In the genomic region with DNA sequence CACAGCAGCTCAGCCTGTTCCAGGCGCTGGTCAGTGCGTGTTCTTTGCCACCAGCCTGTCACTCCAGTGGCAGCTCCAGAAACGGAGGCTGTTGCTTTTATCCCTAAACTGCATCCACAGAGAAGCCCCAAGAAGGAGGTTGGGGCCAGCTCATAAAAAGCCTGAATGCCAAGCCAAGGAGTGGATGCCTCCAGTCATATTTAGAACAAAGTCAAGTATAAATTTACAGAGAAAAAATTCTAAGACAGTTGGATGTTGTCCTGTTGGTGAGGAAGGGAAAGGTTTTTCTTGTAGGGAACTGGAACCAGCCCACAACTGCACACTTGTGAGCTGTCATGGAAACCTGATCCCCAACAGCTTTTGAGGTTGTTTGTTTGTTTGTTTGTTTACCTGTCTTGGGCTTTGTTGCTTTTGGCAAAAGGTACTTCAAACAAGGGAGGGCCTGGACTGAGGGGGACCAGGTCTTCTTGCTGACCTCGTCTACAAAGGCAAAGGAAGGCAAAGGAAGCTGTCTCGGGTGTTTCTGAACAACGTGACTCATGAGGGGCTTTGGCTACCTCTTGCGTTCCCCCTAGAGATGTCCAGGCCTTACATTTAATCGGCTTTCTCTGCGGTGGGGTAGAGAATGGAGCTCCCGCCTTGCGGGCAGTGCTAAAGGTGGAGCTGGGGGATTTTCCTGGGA, we compare ENCODE assay signal across 21 cellular contexts. TPM values are rescaled to one million over a fixed set of nuclear protein-coding genes. Genes with fewer than 3 reads are reported as not detected.
DNase-seq lines count a peak whose midpoint lies in the region; ATAC-seq, FAIRE-seq and TF ChIP-seq lines count a peak whose summit lies in the region.
"Had no signal": no experiment of that assay in that cellular context is flagged by ENCODE, and none has a peak within 500 bp of the region (broad histone marks: within the 10 kb centered on the region; RNA-seq: fewer than 3 reads in every experiment).

No MANE protein-coding gene starts in this region.

- H3K4me1 ChIP-seq in PC-9 (replicated peaks; ENCODE audit: insufficient read depth) (peaks cover 54% of the 10 kb centered on the region), H1 (replicated peaks in 1 of 4; ENCODE audit: control insufficient read depth in 3 of 4, insufficient read depth in 4 of 4, low read length in 3 of 4) (peaks cover 10 to 21% (median 16%) of the 10 kb centered on the region in 4 experiments)
- H3K4me1 ChIP-seq in effector memory CD4-positive, alpha-beta T cell (ENCODE audit: control insufficient read depth, insufficient read depth, low read length, poor library complexity, severe bottlenecking) = no peaks in the 10 kb centered on the region
- H3K4me1 ChIP-seq: gastrocnemius medialis, testis had no signal

- peak overlapping the region; percentile 54; the same call in 1 of the 2 replicates for H2BK5ac ChIP-seq in H1 (ENCODE audit: low read depth, low read length)

- H3K27ac Mint-ChIP-seq in osteocyte (ENCODE audit: unreplicated experiment) = peak overlapping the region; percentile 92
- H3K27ac Mint-ChIP-seq: activated naive CD8-positive, alpha-beta T cell treated with anti-CD3 and anti-CD28 coated beads, Interleukin-2, amount 10 ng/mL, durations not matched to agents 7 days and 5 days; immature natural killer cell had no signal

- H2BK20ac ChIP-seq in H1 (ENCODE audit: low read length) = peak overlapping the region; percentile 2; the same call in 1 of the 2 replicates

- no peak overlapping the region for H2BK120ac ChIP-seq in H1 (replicated peaks; ENCODE audit: low read depth, low read length)

- no peak for TF ChIP-seq EP300 in H1 (IDR thresholded peaks at IDR 0.05; ENCODE audit: borderline replicate concordance in 1 of 2, low read depth in 2 of 2, low read length in 2 of 2)

- H3K4me3 ChIP-seq in PC-9 (no peak overlapping the region), H1 (ENCODE audit: extremely low read depth in 1 of 4, insufficient read depth in 2 of 4, low read depth in 3 of 4, low read length in 4 of 4) (no peak overlapping the region)
- H3K4me3 ChIP-seq in effector memory CD4-positive, alpha-beta T cell (ENCODE audit: insufficient read depth, low read depth, low read length, poor library complexity, severe bottlenecking) = no peak overlapping the region
- H3K4me3 ChIP-seq: gastrocnemius medialis, pancreas, testis had no signal

- no peak overlapping the region; a peak in 1 of 7 replicates for H3K9ac ChIP-seq in H1 (replicated peaks in 1 of 4; ENCODE audit: extremely low read depth in 1 of 4, low read depth in 3 of 4, low read length in 3 of 4)

- H3K27ac ChIP-seq in PC-9 (peak overlapping the region; percentile 94), H1 (ENCODE audit: low read depth, low read length) (no peak overlapping the region)
- H3K27ac ChIP-seq in effector memory CD4-positive, alpha-beta T cell (ENCODE audit: insufficient read depth, low read length, poor library complexity, severe bottlenecking) = no peak overlapping the region
- H3K27ac ChIP-seq: gastrocnemius medialis, pancreas, testis had no signal

- no peak overlapping the region for H3K4me3 Mint-ChIP-seq in osteocyte (ENCODE audit: unreplicated experiment)
- H3K4me3 Mint-ChIP-seq: activated naive CD8-positive, alpha-beta T cell treated with anti-CD3 and anti-CD28 coated beads, Interleukin-2, amount 10 ng/mL, durations not matched to agents 7 days and 5 days; central memory CD8-positive, alpha-beta T cell; immature natural killer cell had no signal

- no peaks in the 10 kb centered on the region for H3K9me2 ChIP-seq in PC-9 (ENCODE audit: insufficient read depth)

- BruUV-seq in PC-9 (replicated peaks; lab: Mats Ljungman, UMichigan) = no TSS peak

- H3K9me3 ChIP-seq in PC-9 (ENCODE audit: insufficient read depth, low read depth) (no peaks in the 10 kb centered on the region), H1 (ENCODE audit: insufficient read depth in 2 of 2, low read depth in 1 of 2, low read length in 1 of 2) (no peaks in the 10 kb centered on the region)
- H3K9me3 ChIP-seq in effector memory CD4-positive, alpha-beta T cell (ENCODE audit: control insufficient read depth, low read length) = no peaks in the 10 kb centered on the region
- H3K9me3 ChIP-seq: gastrocnemius medialis, pancreas, testis had no signal

- TF ChIP-seq POLR2A in H1 (IDR thresholded peaks at IDR 0.05; ENCODE audit: control extremely low read depth in 1 of 2, low read depth in 2 of 2, low read length in 2 of 2) (no peak), GM18505 (IDR thresholded peaks at IDR 0.05; ENCODE audit: borderline replicate concordance, extremely low read depth, insufficient read depth, insufficient read length) (no peak)

- no peak overlapping the region for H4K8ac ChIP-seq in H1 (ENCODE audit: extremely low read depth, insufficient read depth, low read length)

- no peaks in the 10 kb centered on the region for H3K27me3 Mint-ChIP-seq in osteocyte (ENCODE audit: unreplicated experiment)

- no peak overlapping the region for H3K56ac ChIP-seq in H1 (replicated peaks; ENCODE audit: insufficient read length, low read depth, low read length)

- WGBS in H1 (ENCODE audit: extremely low coverage in 1 of 2, insufficient coverage in 1 of 2, insufficient read length in 1 of 2, insufficient replicate concordance in 2 of 2, low coverage in 1 of 2, low lambda C conversion rate in 2 of 2, missing lambda C conversion rate in 1 of 2), 2 experiments = 97% methylated on average over 11 of the region's 11 CpGs; no CpG with 5 or more reads in 1 of the 2 experiments

- H3K9me3 Mint-ChIP-seq in osteocyte (ENCODE audit: unreplicated experiment) = no peaks in the 10 kb centered on the region
- H3K9me3 Mint-ChIP-seq: activated naive CD8-positive, alpha-beta T cell treated with anti-CD3 and anti-CD28 coated beads, Interleukin-2, amount 10 ng/mL, durations not matched to agents 7 days and 5 days; central memory CD8-positive, alpha-beta T cell; immature natural killer cell had no signal

- peaks cover 47% of the 10 kb centered on the region for H3K4me1 Mint-ChIP-seq in osteocyte (ENCODE audit: unreplicated experiment)
- H3K4me1 Mint-ChIP-seq: central memory CD8-positive, alpha-beta T cell; immature natural killer cell had no signal

- H3K79me2 ChIP-seq in PC-9 (ENCODE audit: low read depth) (no peaks in the 10 kb centered on the region), H1 (ENCODE audit: control insufficient read depth in 1 of 2, insufficient read depth in 2 of 2, low read length in 2 of 2) (no peaks in the 10 kb centered on the region)

- POLR2A ChIA-PET in PC-9 (lab: Charles Lee; ENCODE audit: unreplicated experiment) = interaction anchor here (0.6 to 0.7 kb wide), 2 partner anchors 21 to 154 kb away, joined by 3 to 5 read pairs; no protein-coding TSS in a partner anchor
- POLR2A ChIA-PET in H1 (lab: Charles Lee; ENCODE audit: partially characterized antibody) = interaction anchor here (0.8 to 5.9 kb wide), 6 partner anchors 24 to 48 kb away, joined by 3 to 23 read pairs (median 4); partner anchors contain the start of genes ARPC5L, NR6A1 and RPL35

- H3K18ac ChIP-seq in H1 (ENCODE audit: extremely low read depth, low read length) = 0 out of 2 replicates have a peak overlapping the region, but pooled peaks have one; percentile 3

- TF ChIP-seq CTCF in PC-9 (conservative IDR thresholded peaks at IDR 0.05) (no peak), H1 (IDR thresholded peaks at IDR 0.05; ENCODE audit: control extremely low read depth in 1 of 3, insufficient read depth in 1 of 3, low read depth in 1 of 3, low read length in 3 of 3) (no peak), osteocyte (IDR thresholded peaks at IDR 0.05) (no peak)

- DNase-seq in Daoy (ENCODE audit: low read depth) (peak; percentile 51), PC-9 (no peak), H1 (ENCODE audit: low read depth in 1 of 2, low spot score in 2 of 2) (no peak), osteocyte (ENCODE audit: extremely low spot score, unreplicated experiment) (no peak), head of caudate nucleus (no peak)
- no peak for DNase-seq in effector memory CD4-positive, alpha-beta T cell
- DNase-seq: activated CD4-positive, alpha-beta T cell treated with anti-CD3 and anti-CD28 coated beads, Interleukin-2, amount 50 U/mL, for 1 hour; activated naive CD8-positive, alpha-beta T cell treated with anti-CD3 and anti-CD28 coated beads, Interleukin-2, amount 10 ng/mL, durations not matched to agents 7 days and 5 days; activated T-cell treated with anti-CD3 and anti-CD28 coated beads, Interleukin-2, amount 50 U/mL, for 48 hours; gastrocnemius medialis; immature natural killer cell; NK-92 treated with Interleukin-12 subunit alpha and Interleukin-12 subunit beta, amount 100 ng/mL, for 24 hours; pancreas; SIG-M5; stimulated activated CD4-positive, alpha-beta T cell treated with anti-CD3 and anti-CD28 coated beads, Interleukin-15, amount 100 ng/mL, for 24 hours; T1000; testis had no signal

- H2BK12ac ChIP-seq in H1 (ENCODE audit: low read depth, low read length) = peak overlapping the region; percentile 93; the same call in 1 of the 2 replicates

- no peaks in the 10 kb centered on the region for H3K27me3 ChIP-seq in PC-9 (ENCODE audit: insufficient read depth, low read depth)
- H3K27me3 ChIP-seq in H1 (replicated peaks in 1 of 4; ENCODE audit: control insufficient read depth in 3 of 4, extremely low read depth in 1 of 4, insufficient read depth in 3 of 4, low read length in 3 of 4) = no peaks in the 10 kb centered on the region
- H3K27me3 ChIP-seq in effector memory CD4-positive, alpha-beta T cell (replicated peaks; ENCODE audit: control insufficient read depth, insufficient read depth, low read length, poor library complexity, severe bottlenecking) = no peaks in the 10 kb centered on the region
- H3K27me3 ChIP-seq: gastrocnemius medialis, pancreas, testis had no signal

- intact Hi-C loops in PC-9 (cut with micrococcal nuclease; ENCODE audit: unreplicated experiment) (no loop called here), head of caudate nucleus (cut with DNase I) (no loop called here)

- H3K36me3 Mint-ChIP-seq in osteocyte (ENCODE audit: unreplicated experiment) = peaks cover 7% of the 10 kb centered on the region
- H3K36me3 Mint-ChIP-seq: activated naive CD8-positive, alpha-beta T cell treated with anti-CD3 and anti-CD28 coated beads, Interleukin-2, amount 10 ng/mL, durations not matched to agents 7 days and 5 days; immature natural killer cell had no signal

- H3K14ac ChIP-seq in H1 (ENCODE audit: insufficient read length) = no peak overlapping the region

- no peak for ATAC-seq in HG03025 (IDR thresholded peaks at IDR 0.05; ENCODE audit: low FRiP score, unreplicated experiment)
- ATAC-seq in GM18505 (IDR thresholded peaks at IDR 0.05; ENCODE audit: unreplicated experiment) = no peak
- ATAC-seq: gastrocnemius medialis, pancreas had no signal

- CTCF ChIA-PET in PC-9 (lab: Charles Lee) (interaction anchor here (1.4 to 1.6 kb wide), 3 partner anchors 26 to 39 kb away, joined by 5 to 11 read pairs (median 5); partner anchors contain the start of gene WDR38), H1 (lab: Charles Lee; ENCODE audit: partially characterized antibody) (interaction anchor here (0.7 to 65.2 kb wide), 8 partner anchors 15 to 196 kb away, joined by 3 to 1529 read pairs (median 4); partner anchors contain the start of genes ARPC5L, NR6A1, OLFML2A and RPL35)

- H3K4ac ChIP-seq in H1 (replicated peaks; ENCODE audit: insufficient read length, low read depth, low read length) = no peak overlapping the region

- H3K4me2 ChIP-seq in PC-9 (peak overlapping the region; percentile 97; the same call in 1 of the 2 replicates), H1 (ENCODE audit: insufficient read depth in 1 of 2, low read depth in 2 of 2, low read length in 2 of 2) (no peak overlapping the region)

- H3F3A ChIP-seq in PC-9 (ENCODE audit: insufficient read depth, low read depth) = peaks cover 39% of the 10 kb centered on the region

- TF ChIP-seq RAD21 in H1 (IDR thresholded peaks at IDR 0.05 in 1 of 2, conservative IDR thresholded peaks at IDR 0.05 in 1 of 2; ENCODE audit: low read depth in 2 of 2, low read length in 2 of 2) = no peak

- H3K36me3 ChIP-seq in PC-9 (ENCODE audit: low read depth) (no peaks in the 10 kb centered on the region), H1 (ENCODE audit: control insufficient read depth in 2 of 4, insufficient read depth in 4 of 4, low read length in 3 of 4) (no peaks in the 10 kb centered on the region)
- H3K36me3 ChIP-seq in effector memory CD4-positive, alpha-beta T cell (ENCODE audit: control insufficient read depth, insufficient read depth, low read length) = no peaks in the 10 kb centered on the region
- H3K36me3 ChIP-seq: gastrocnemius medialis, pancreas had no signal

- H4K5ac ChIP-seq in H1 (ENCODE audit: insufficient read length, low read depth, low read length) = no peak overlapping the region

- no peaks in the 10 kb centered on the region for H4K20me1 ChIP-seq in PC-9 (ENCODE audit: insufficient read depth)
- no peaks in the 10 kb centered on the region for H4K20me1 ChIP-seq in H1 (replicated peaks in 1 of 2; ENCODE audit: control insufficient read depth in 1 of 2, insufficient read depth in 2 of 2, low read length in 2 of 2)

- H2AFZ ChIP-seq in PC-9 = no peak overlapping the region
- no peak overlapping the region for H2AFZ ChIP-seq in H1 (ENCODE audit: low read length)

- H2AK5ac ChIP-seq in H1 (ENCODE audit: low read depth, low read length) = 0 out of 2 replicates have a peak overlapping the region, but pooled peaks have one; percentile 41

- peak overlapping the region; percentile 61; the same call in 1 of the 2 replicates for H2BK15ac ChIP-seq in H1 (ENCODE audit: low read length)

- no peak overlapping the region for H3K23ac ChIP-seq in H1 (ENCODE audit: insufficient read length)

- H4K91ac ChIP-seq in H1 (replicated peaks; ENCODE audit: insufficient read length, low read length) = no peak overlapping the region

- no peaks in the 10 kb centered on the region for H3K79me1 ChIP-seq in H1 (ENCODE audit: low read depth, low read length)

- peaks cover 2% of the 10 kb centered on the region; the same call in 1 of the 2 replicates for H3K23me2 ChIP-seq in H1 (ENCODE audit: low read depth, low read length)

- no peak for FAIRE-seq in H1 (lab: Jason Lieb, UNC)
- FAIRE-seq: endometrium, pancreas had no signal

RNA-seq across cellular contexts. Expression of gene OLFML2A, which starts 36.7 kb away (rescaled TPM):
- total RNA-seq in Daoy (2014; rRNA removed; shearing (Covaris generic)) = 3.9 and 5.7 TPM in 2 replicates
- total RNA-seq in PC-9 (2021) (5.7 and 9.0 TPM in 2 replicates), osteocyte (146 and 169 TPM in 2 replicates)
- total RNA-seq in H1 (2021; fragmentation: NEBNext Ultra II Directional; extraction: Animal tissue kit (Norgen Biotek cat#: 25700)) = 11.4 and 11.5 TPM in 2 replicates
- 7.8 and 8.7 TPM in 2 replicates for polyA plus RNA-seq in H1 (2011; rRNA removed)
- polyA plus RNA-seq in H1 (2011; cell fraction: cytosol; rRNA removed) = 4.7 TPM
- 5.7 TPM for polyA plus RNA-seq in H1 (2011; cell fraction: nucleus; rRNA removed)
- polyA plus RNA-seq in H1 (2012, experiment 1 of 2) = 5.8 to 9.0 TPM (median 7.0 TPM) in 4 replicates
- polyA plus RNA-seq in H1 (2012, experiment 2 of 2) = 6.6 TPM
- 15.9 TPM for polyA plus RNA-seq in H1 (2013, experiment 1 of 2)
- polyA plus RNA-seq in H1 (2013, experiment 2 of 2) = 14.8 TPM
- polyA minus RNA-seq in H1 (2011; rRNA and poly(A)+ RNA removed) = 5.5 and 6.7 TPM in 2 replicates
- polyA minus RNA-seq in H1 (2011; cell fraction: cytosol; rRNA and poly(A)+ RNA removed) = 14.4 TPM
- polyA minus RNA-seq in H1 (2011; cell fraction: nucleus; rRNA and poly(A)+ RNA removed) = 5.1 TPM
- total RNA-seq: activated naive CD8-positive, alpha-beta T cell treated with anti-CD3 and anti-CD28 coated beads, Interleukin-2, amount 10 ng/mL, durations not matched to agents 7 days and 5 days had no signal
- polyA plus RNA-seq: immature natural killer cell had no signal

RNA-seq across cellular contexts. Expression of gene WDR38, which starts 39.6 kb away (rescaled TPM):
- 0.12 TPM in 1 of 2 replicates, not detected in the other for total RNA-seq in Daoy (2014; rRNA removed; shearing (Covaris generic))
- total RNA-seq in PC-9 (2021) = not detected in 2 replicates
- not detected in 2 replicates for total RNA-seq in H1 (2021; fragmentation: NEBNext Ultra II Directional; extraction: Animal tissue kit (Norgen Biotek cat#: 25700))
- not detected in 2 replicates for polyA plus RNA-seq in H1 (2011; rRNA removed)
- not detected for polyA plus RNA-seq in H1 (2011; cell fraction: cytosol; rRNA removed)
- polyA plus RNA-seq in H1 (2011; cell fraction: nucleus; rRNA removed) = not detected
- 0.15 TPM in 1 of 4 replicates, not detected in the others for polyA plus RNA-seq in H1 (2012, experiment 1 of 2)
- not detected for polyA plus RNA-seq in H1 (2012, experiment 2 of 2)
- polyA plus RNA-seq in H1 (2013, experiment 1 of 2) = not detected
- polyA plus RNA-seq in H1 (2013, experiment 2 of 2) = not detected
- polyA minus RNA-seq in H1 (2011; rRNA and poly(A)+ RNA removed) = not detected in 2 replicates
- not detected for polyA minus RNA-seq in H1 (2011; cell fraction: cytosol; rRNA and poly(A)+ RNA removed)
- polyA minus RNA-seq in H1 (2011; cell fraction: nucleus; rRNA and poly(A)+ RNA removed) = not detected
- total RNA-seq in osteocyte = not detected in 2 replicates
- total RNA-seq: activated naive CD8-positive, alpha-beta T cell treated with anti-CD3 and anti-CD28 coated beads, Interleukin-2, amount 10 ng/mL, durations not matched to agents 7 days and 5 days; gastrocnemius medialis had no signal
- polyA plus RNA-seq: immature natural killer cell, pancreas had no signal

RNA-seq across cellular contexts. Expression of gene NR6A1, which starts 42.5 kb away (rescaled TPM):
- total RNA-seq in Daoy (2014; rRNA removed; shearing (Covaris generic)) = 1.3 and 5.1 TPM in 2 replicates
- 13.0 TPM in 2 replicates for total RNA-seq in PC-9 (2021)
- 232 and 237 TPM in 2 replicates for total RNA-seq in H1 (2021; fragmentation: NEBNext Ultra II Directional; extraction: Animal tissue kit (Norgen Biotek cat#: 25700))
- 77.0 and 93.2 TPM in 2 replicates for polyA plus RNA-seq in H1 (2011; rRNA removed)
- polyA plus RNA-seq in H1 (2011; cell fraction: cytosol; rRNA removed) = 72.8 TPM
- 59.1 TPM for polyA plus RNA-seq in H1 (2011; cell fraction: nucleus; rRNA removed)
- polyA plus RNA-seq in H1 (2012, experiment 1 of 2) = 99.2 to 116 TPM (median 108 TPM) in 4 replicates
- 69.6 TPM for polyA plus RNA-seq in H1 (2012, experiment 2 of 2)
- polyA plus RNA-seq in H1 (2013, experiment 1 of 2) = 88.5 TPM
- polyA plus RNA-seq in H1 (2013, experiment 2 of 2) = 92.9 TPM
- 505 and 571 TPM in 2 replicates for polyA minus RNA-seq in H1 (2011; rRNA and poly(A)+ RNA removed)
- 196 TPM for polyA minus RNA-seq in H1 (2011; cell fraction: cytosol; rRNA and poly(A)+ RNA removed)
- 104 TPM for polyA minus RNA-seq in H1 (2011; cell fraction: nucleus; rRNA and poly(A)+ RNA removed)
- 0.56 and 0.78 TPM in 2 replicates for total RNA-seq in osteocyte
- polyA plus RNA-seq: immature natural killer cell had no signal

RNA-seq across cellular contexts. Expression of gene RPL35, which starts 48.1 kb away (rescaled TPM):
- 4,733 and 5,328 TPM in 2 replicates for total RNA-seq in Daoy (2014; rRNA removed; shearing (Covaris generic))
- 2,125 and 2,313 TPM in 2 replicates for total RNA-seq in PC-9 (2021)
- 1,831 and 1,889 TPM in 2 replicates for total RNA-seq in H1 (2021; fragmentation: NEBNext Ultra II Directional; extraction: Animal tissue kit (Norgen Biotek cat#: 25700))
- 2,448 and 2,722 TPM in 2 replicates for polyA plus RNA-seq in H1 (2011; rRNA removed)
- polyA plus RNA-seq in H1 (2011; cell fraction: cytosol; rRNA removed) = 4,965 TPM
- polyA plus RNA-seq in H1 (2011; cell fraction: nucleus; rRNA removed) = 2,178 TPM
- polyA plus RNA-seq in H1 (2012, experiment 1 of 2) = 2,603 to 3,842 TPM (median 3,090 TPM) in 4 replicates
- polyA plus RNA-seq in H1 (2012, experiment 2 of 2) = 9,007 TPM
- polyA plus RNA-seq in H1 (2013, experiment 1 of 2) = 5,141 TPM
- polyA plus RNA-seq in H1 (2013, experiment 2 of 2) = 5,188 TPM
- polyA minus RNA-seq in H1 (2011; rRNA and poly(A)+ RNA removed) = 246 and 282 TPM in 2 replicates
- 329 TPM for polyA minus RNA-seq in H1 (2011; cell fraction: cytosol; rRNA and poly(A)+ RNA removed)
- polyA minus RNA-seq in H1 (2011; cell fraction: nucleus; rRNA and poly(A)+ RNA removed) = 840 TPM
- 885 and 912 TPM in 2 replicates for total RNA-seq in osteocyte

RNA-seq across cellular contexts. Expression of gene ARPC5L, which starts 48.3 kb away (rescaled TPM):
- total RNA-seq in Daoy (2014; rRNA removed; shearing (Covaris generic)) = 52.8 and 81.8 TPM in 2 replicates
- total RNA-seq in PC-9 (2021) (71.0 and 84.4 TPM in 2 replicates), osteocyte (22.5 and 22.8 TPM in 2 replicates)
- 50.5 and 50.6 TPM in 2 replicates for total RNA-seq in H1 (2021; fragmentation: NEBNext Ultra II Directional; extraction: Animal tissue kit (Norgen Biotek cat#: 25700))
- polyA plus RNA-seq in H1 (2011; rRNA removed) = 34.1 and 36.0 TPM in 2 replicates
- 57.0 TPM for polyA plus RNA-seq in H1 (2011; cell fraction: cytosol; rRNA removed)
- 13.7 TPM for polyA plus RNA-seq in H1 (2011; cell fraction: nucleus; rRNA removed)
- 49.1 to 62.4 TPM (median 51.3 TPM) in 4 replicates for polyA plus RNA-seq in H1 (2012, experiment 1 of 2)
- 33.4 TPM for polyA plus RNA-seq in H1 (2012, experiment 2 of 2)
- 54.3 TPM for polyA plus RNA-seq in H1 (2013, experiment 1 of 2)
- 54.7 TPM for polyA plus RNA-seq in H1 (2013, experiment 2 of 2)
- 11.3 and 14.8 TPM in 2 replicates for polyA minus RNA-seq in H1 (2011; rRNA and poly(A)+ RNA removed)
- polyA minus RNA-seq in H1 (2011; cell fraction: cytosol; rRNA and poly(A)+ RNA removed) = 18.1 TPM
- polyA minus RNA-seq in H1 (2011; cell fraction: nucleus; rRNA and poly(A)+ RNA removed) = 9.9 TPM

Comparison
In these comparisons a context has a peak if more than half of its experiments do, and no peak if none do; other contexts are left out.
1. RNA of gene OLFML2A, which starts 36.7 kb away (total RNA-seq): 146 to 169 TPM in osteocyte; 11.4 to 11.5 TPM in H1, 5.7 to 9.0 TPM in PC-9 and 3.9 to 5.7 TPM in Daoy; every median in the first group is over 10 times any median in the second.
2. RNA of gene NR6A1, which starts 42.5 kb away (total RNA-seq): 232 to 237 TPM in H1; 13.0 TPM in PC-9, 1.3 to 5.1 TPM in Daoy and 0.56 to 0.78 TPM in osteocyte; every median in the first group is over 10 times any median in the second.